In the genomic region with DNA sequence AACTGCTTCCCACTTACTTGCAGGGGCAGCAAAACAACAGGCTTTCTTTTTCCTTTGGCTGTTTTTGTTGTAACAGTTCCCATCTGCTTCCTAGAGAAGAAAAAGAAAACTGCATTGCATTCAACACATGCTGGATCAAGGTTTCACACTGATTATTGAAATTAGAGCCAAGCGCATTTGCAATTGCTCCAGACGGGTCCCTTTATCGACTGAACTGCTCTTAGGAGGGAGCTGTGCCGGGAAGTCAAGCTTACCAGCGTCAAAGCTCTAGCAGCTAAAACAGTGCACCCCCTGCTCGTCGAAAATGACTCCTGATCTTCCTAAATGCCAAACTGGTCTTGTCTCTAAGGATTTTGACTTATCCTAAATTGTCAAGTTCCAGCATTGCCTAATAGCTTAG, we compare ENCODE assay signal across 13 cellular contexts.
DNase-seq lines count a peak whose midpoint lies in the region; ATAC-seq, FAIRE-seq and TF ChIP-seq lines count a peak whose summit lies in the region.
"Had no signal": no experiment of that assay in that cellular context is flagged by ENCODE, and none has a peak within 500 bp of the region (broad histone marks: within the 10 kb centered on the region; RNA-seq: fewer than 3 reads in every experiment).

No MANE protein-coding gene starts in this region.

- no peaks in the 10 kb centered on the region for H3K4me1 Mint-ChIP-seq in MCF 10A (ENCODE audit: insufficient read depth, unreplicated experiment)
- no peaks in the 10 kb centered on the region for H3K4me1 Mint-ChIP-seq in activated CD4-positive, alpha-beta memory T cell treated with anti-CD3 and anti-CD28 coated beads for 36 hours (ENCODE audit: low read depth)
- H3K4me1 Mint-ChIP-seq: activated B cell treated with CpG ODN at 0.5 μM for 24 hours; activated naive CD8-positive, alpha-beta T cell treated with anti-CD3 and anti-CD28 coated beads for 36 hours; natural killer cell had no signal

- CTCF ChIA-PET in MCF 10A (lab: Yijun Ruan, JAX): interaction anchor here (0.7 kb wide), 1 partner anchor 18 kb away, joined by 4 read pairs; no protein-coding TSS in a partner anchor
- CTCF ChIA-PET in activated CD4-positive, alpha-beta memory T cell treated with anti-CD3 and anti-CD28 coated beads for 36 hours (lab: Charles Lee): no interaction called here

- H3K36me3 Mint-ChIP-seq in MCF 10A (ENCODE audit: insufficient read depth, unreplicated experiment): peaks cover 6% of the 10 kb centered on the region
- H3K36me3 Mint-ChIP-seq in activated CD4-positive, alpha-beta memory T cell treated with anti-CD3 and anti-CD28 coated beads for 36 hours: no peaks in the 10 kb centered on the region
- H3K36me3 Mint-ChIP-seq: activated naive CD8-positive, alpha-beta T cell treated with anti-CD3 and anti-CD28 coated beads for 36 hours; natural killer cell had no signal

- H3K27ac Mint-ChIP-seq in MCF 10A (ENCODE audit: low read depth, unreplicated experiment): no peak overlapping the region
- H3K27ac Mint-ChIP-seq in activated CD4-positive, alpha-beta memory T cell treated with anti-CD3 and anti-CD28 coated beads for 36 hours: no peak overlapping the region
- H3K27ac Mint-ChIP-seq: activated B cell treated with CpG ODN at 0.5 μM for 24 hours; activated naive CD8-positive, alpha-beta T cell treated with anti-CD3 and anti-CD28 coated beads for 36 hours; natural killer cell had no signal

- no peaks in the 10 kb centered on the region for H3K36me3 ChIP-seq in breast epithelium
- H3K36me3 ChIP-seq in kidney (ENCODE audit: control insufficient read depth in 1 of 2, insufficient read depth in 2 of 2, low read length in 2 of 2): no peaks in the 10 kb centered on the region
- H3K36me3 ChIP-seq in urinary bladder (ENCODE audit: insufficient read depth): no peaks in the 10 kb centered on the region

- TF ChIP-seq POLR2A in breast epithelium (IDR thresholded peaks at IDR 0.05): no peak

- POLR2A ChIA-PET in MCF 10A (lab: Yijun Ruan, JAX): no interaction called here
- POLR2A ChIA-PET in activated CD4-positive, alpha-beta memory T cell treated with anti-CD3 and anti-CD28 coated beads for 36 hours (lab: Charles Lee): no interaction called here

- intact Hi-C loops in breast epithelium (cut with DNase I; ENCODE audit: low total_unique reads): loop anchor here (10.0 kb wide), 1 partner anchor 326 kb away; no protein-coding TSS in a partner anchor
- intact Hi-C loops in MCF 10A (cut with micrococcal nuclease): no loop called here
- intact Hi-C loops in kidney (cut with DNase I): loop anchor here (10.0 kb wide), 1 partner anchor 316 kb away; no protein-coding TSS in a partner anchor
- intact Hi-C loops in activated CD4-positive, alpha-beta memory T cell treated with anti-CD3 and anti-CD28 coated beads for 36 hours (cut with micrococcal nuclease): loop anchor here (10.0 kb wide), 1 partner anchor 534 kb away; no protein-coding TSS in a partner anchor

- no TSS peak for BruUV-seq in MCF 10A (replicated peaks; lab: Mats Ljungman, UMichigan)

- no peak overlapping the region for H3K4me3 Mint-ChIP-seq in MCF 10A (ENCODE audit: unreplicated experiment)
- H3K4me3 Mint-ChIP-seq in activated CD4-positive, alpha-beta memory T cell treated with anti-CD3 and anti-CD28 coated beads for 36 hours: no peak overlapping the region
- H3K4me3 Mint-ChIP-seq: activated B cell treated with CpG ODN at 0.5 μM for 24 hours; activated naive CD8-positive, alpha-beta T cell treated with anti-CD3 and anti-CD28 coated beads for 36 hours; natural killer cell had no signal

- no peaks in the 10 kb centered on the region for H3K27me3 Mint-ChIP-seq in MCF 10A (ENCODE audit: insufficient read depth, unreplicated experiment)
- peaks cover 6% of the 10 kb centered on the region for H3K27me3 Mint-ChIP-seq in activated CD4-positive, alpha-beta memory T cell treated with anti-CD3 and anti-CD28 coated beads for 36 hours

- H3K4me3 ChIP-seq in breast epithelium (peak overlapping the region in 2 of 3 donors; percentile 1 to 38), choroid plexus epithelial cell (ENCODE audit: low read depth, low read length) (peak overlapping the region; percentile 5), kidney (ENCODE audit: low read length in 2 of 2) (peak overlapping the region; percentile 36 to 38), urinary bladder (ENCODE audit: low read depth, low read length) (peak overlapping the region; percentile 16)

- FAIRE-seq in kidney (lab: Jason Lieb, UNC): no peak

- no peak overlapping the region for H3K27ac ChIP-seq in breast epithelium
- H3K27ac ChIP-seq in kidney (ENCODE audit: low read depth in 2 of 2, low read length in 2 of 2): no peak overlapping the region
- no peak overlapping the region for H3K27ac ChIP-seq in urinary bladder (ENCODE audit: low read depth)

- no peaks in the 10 kb centered on the region for H3K9me3 ChIP-seq in breast epithelium
- no peaks in the 10 kb centered on the region for H3K9me3 ChIP-seq in kidney (ENCODE audit: control insufficient read depth in 1 of 2, low read length in 2 of 2)

- no peak for ATAC-seq in GM21528 (IDR thresholded peaks at IDR 0.05; ENCODE audit: low FRiP score, unreplicated experiment)
- ATAC-seq: natural killer cell had no signal

- DNase-seq in breast epithelium (ENCODE audit: low spot score in 2 of 2) (no peak), MCF 10A (ENCODE audit: unreplicated experiment) (no peak), choroid plexus epithelial cell (ENCODE audit: low read depth) (peak; percentile 26), kidney (no peak), AML-193 (lab: John Stamatoyannopoulos, UW) (no peak)
- DNase-seq in activated CD4-positive, alpha-beta memory T cell treated with anti-CD3 and anti-CD28 coated beads for 36 hours: no peak
- DNase-seq: activated B cell treated with CpG ODN at 0.5 μM for 24 hours; activated naive CD8-positive, alpha-beta T cell treated with anti-CD3 and anti-CD28 coated beads for 36 hours; activated T-cell treated with anti-CD3 and anti-CD28 coated beads for 4 hours; natural killer cell; NCI-H345 had no signal

- no peaks in the 10 kb centered on the region for H3K9me3 Mint-ChIP-seq in MCF 10A (ENCODE audit: unreplicated experiment)
- H3K9me3 Mint-ChIP-seq in activated CD4-positive, alpha-beta memory T cell treated with anti-CD3 and anti-CD28 coated beads for 36 hours: no peaks in the 10 kb centered on the region
- H3K9me3 Mint-ChIP-seq: activated B cell treated with CpG ODN at 0.5 μM for 24 hours; activated naive CD8-positive, alpha-beta T cell treated with anti-CD3 and anti-CD28 coated beads for 36 hours; natural killer cell had no signal

- WGBS in urinary bladder: 22% methylated on average over 7 of the region's 7 CpGs

- no peak overlapping the region for H3K9ac ChIP-seq in kidney (ENCODE audit: low read length in 2 of 2)

- TF ChIP-seq CTCF in breast epithelium (IDR thresholded peaks at IDR 0.05) (no peak), MCF 10A (IDR thresholded peaks at IDR 0.05; ENCODE audit: unreplicated experiment) (no peak), choroid plexus epithelial cell (conservative IDR thresholded peaks at IDR 0.05; ENCODE audit: low read depth, low read length) (no peak), kidney (IDR thresholded peaks at IDR 0.05; ENCODE audit: borderline replicate concordance, extremely low read depth, insufficient read depth) (no peak)

- H3K27me3 ChIP-seq in breast epithelium: no peaks in the 10 kb centered on the region

- H3K4me1 ChIP-seq in breast epithelium (no peaks in the 10 kb centered on the region), kidney (ENCODE audit: control insufficient read depth in 1 of 2, insufficient read depth in 1 of 2, low read depth in 1 of 2, low read length in 2 of 2) (no peaks in the 10 kb centered on the region), urinary bladder (ENCODE audit: insufficient read depth) (no peaks in the 10 kb centered on the region)
